24 cellular contexts compared by ENCODE assay signal in genomic region chr18:61653823-61654551, GRCh38.
A peak's percentile ranks its signal among the peaks of the same experiment; 100 is the strongest.
DNase-seq lines count a peak whose midpoint lies in the region; ATAC-seq, FAIRE-seq and TF ChIP-seq lines count a peak whose summit lies in the region.
"Had no signal": no experiment of that assay in that cellular context is flagged by ENCODE, and none has a peak within 500 bp of the region (broad histone marks: within the 10 kb centered on the region; RNA-seq: fewer than 3 reads in every experiment).

No MANE protein-coding gene starts in this region.

- no peaks in the 10 kb centered on the region for H3K27me3 ChIP-seq in liver (ENCODE audit: control insufficient read depth in 4 of 4, insufficient read depth in 4 of 4, low read length in 3 of 4)
- no peaks in the 10 kb centered on the region for H3K27me3 ChIP-seq in HepG2 (ENCODE audit: control insufficient read depth in 1 of 2, insufficient read depth in 2 of 2, low read length in 2 of 2)
- no peaks in the 10 kb centered on the region for H3K27me3 ChIP-seq in H1 (replicated peaks in 1 of 4; ENCODE audit: control insufficient read depth in 3 of 4, extremely low read depth in 1 of 4, insufficient read depth in 3 of 4, low read length in 3 of 4)
- no peaks in the 10 kb centered on the region for H3K27me3 ChIP-seq in mesendoderm (ENCODE audit: insufficient read depth, low read length, poor library complexity)
- H3K27me3 ChIP-seq in suprapubic skin = no peaks in the 10 kb centered on the region
- H3K27me3 ChIP-seq: SJSA1 had no signal

- no peak for TF ChIP-seq EP300 in HepG2 (IDR thresholded peaks at IDR 0.05; ENCODE audit: low read depth in 2 of 2, low read length in 2 of 2)
- TF ChIP-seq EP300 in HepG2 (CRISPR knock-in tag; IDR thresholded peaks at IDR 0.05; ENCODE audit: borderline replicate concordance) = no peak
- no peak for TF ChIP-seq EP300 in H1 (IDR thresholded peaks at IDR 0.05; ENCODE audit: borderline replicate concordance in 1 of 2, low read depth in 2 of 2, low read length in 2 of 2)
- no peak for TF ChIP-seq EP300 in suprapubic skin (IDR thresholded peaks at IDR 0.05)

- no peak overlapping the region for H2BK15ac ChIP-seq in H1 (ENCODE audit: low read length)
- H2BK15ac ChIP-seq in mesendoderm (replicated peaks; ENCODE audit: low read depth) = no peak overlapping the region

- H2BK120ac ChIP-seq in H1 (replicated peaks; ENCODE audit: low read depth, low read length) = no peak overlapping the region
- H2BK120ac ChIP-seq in mesendoderm (ENCODE audit: low read depth, low read length) = no peak overlapping the region

- H4K91ac ChIP-seq in H1 (replicated peaks; ENCODE audit: insufficient read length, low read length) = no peak overlapping the region

- H4K20me1 ChIP-seq in HepG2 (ENCODE audit: insufficient read depth, low read length) (no peaks in the 10 kb centered on the region), H1 (replicated peaks in 1 of 2; ENCODE audit: control insufficient read depth in 1 of 2, insufficient read depth in 2 of 2, low read length in 2 of 2) (no peaks in the 10 kb centered on the region)

- no peaks in the 10 kb centered on the region for H3K4me1 Mint-ChIP-seq in activated CD4-positive, alpha-beta memory T cell treated with anti-CD3 and anti-CD28 coated beads, Interleukin-2, amount 10 ng/mL, durations not matched to agents 7 days and 5 days
- H3K4me1 Mint-ChIP-seq: CD8-positive, alpha-beta memory T cell had no signal

- ATAC-seq in HepG2 = no peak
- ATAC-seq: Right ventricle myocardium inferior had no signal

- H2AK5ac ChIP-seq in H1 (ENCODE audit: low read depth, low read length) (no peak overlapping the region), mesendoderm (ENCODE audit: low read length) (no peak overlapping the region)

- H3K18ac ChIP-seq in H1 (ENCODE audit: extremely low read depth, low read length) = peak overlapping the region; percentile 5; the same call in 1 of the 2 replicates
- H3K18ac ChIP-seq in mesendoderm (ENCODE audit: low read length) = peak overlapping the region; percentile 76

- H3K56ac ChIP-seq in H1 (replicated peaks; ENCODE audit: insufficient read length, low read depth, low read length) (no peak overlapping the region), mesendoderm (ENCODE audit: low read length) (no peak overlapping the region)

- no peak overlapping the region for H3K4ac ChIP-seq in H1 (replicated peaks; ENCODE audit: insufficient read length, low read depth, low read length)
- peak overlapping the region; percentile 26 for H3K4ac ChIP-seq in mesendoderm (ENCODE audit: low read depth, low read length)

- TF ChIP-seq RAD21 in liver (IDR thresholded peaks at IDR 0.05) = no peak
- TF ChIP-seq RAD21 in HepG2 (CRISPR knock-in tag; IDR thresholded peaks at IDR 0.05) = no peak
- no peak for TF ChIP-seq RAD21 in H1 (IDR thresholded peaks at IDR 0.05 in 1 of 2, conservative IDR thresholded peaks at IDR 0.05 in 1 of 2; ENCODE audit: low read depth in 2 of 2, low read length in 2 of 2)

- BruUV-seq in HepG2 (replicated peaks; lab: Mats Ljungman, UMichigan) = no TSS peak

- no peak for TF ChIP-seq POLR2A in HepG2 (IDR thresholded peaks at IDR 0.05; ENCODE audit: insufficient read depth in 1 of 2, low read depth in 2 of 2, low read length in 2 of 2)
- TF ChIP-seq POLR2A in H1 (IDR thresholded peaks at IDR 0.05; ENCODE audit: control extremely low read depth in 1 of 2, low read depth in 2 of 2, low read length in 2 of 2) = no peak
- TF ChIP-seq POLR2A in suprapubic skin (IDR thresholded peaks at IDR 0.05) = no peak

- H3K36me3 Mint-ChIP-seq in activated CD4-positive, alpha-beta memory T cell treated with anti-CD3 and anti-CD28 coated beads, Interleukin-2, amount 10 ng/mL, durations not matched to agents 7 days and 5 days (ENCODE audit: low read depth) = no peaks in the 10 kb centered on the region
- H3K36me3 Mint-ChIP-seq: CD8-positive, alpha-beta memory T cell had no signal

- no peak overlapping the region for H2BK12ac ChIP-seq in H1 (ENCODE audit: low read depth, low read length)

- H3K27ac ChIP-seq in liver (ENCODE audit: low read depth in 1 of 2, low read length in 2 of 2) (peak overlapping the region in 1 of 2 donors; percentile 58), HepG2 (ENCODE audit: extremely low read length, insufficient read depth, low read length) (no peak overlapping the region), H1 (ENCODE audit: low read depth, low read length) (no peak overlapping the region), mesendoderm (ENCODE audit: low read depth, low read length) (peak overlapping the region; percentile 38), suprapubic skin (peak overlapping the region; percentile 6)
- H3K27ac ChIP-seq: C4-2B, SJSA1 had no signal

- H3K23ac ChIP-seq in H1 (ENCODE audit: insufficient read length) (no peak overlapping the region), mesendoderm (ENCODE audit: low read length) (no peak overlapping the region)

- no peak overlapping the region for H3K4me3 Mint-ChIP-seq in activated CD4-positive, alpha-beta memory T cell treated with anti-CD3 and anti-CD28 coated beads, Interleukin-2, amount 10 ng/mL, durations not matched to agents 7 days and 5 days
- H3K4me3 Mint-ChIP-seq: CD8-positive, alpha-beta memory T cell; HFFc6 had no signal

- TF ChIP-seq CTCF in liver (IDR thresholded peaks at IDR 0.05; ENCODE audit: low read depth, low read length, missing input control) (no peak), HepG2 (CRISPR knock-in tag; IDR thresholded peaks at IDR 0.05) (no peak), H1 (IDR thresholded peaks at IDR 0.05; ENCODE audit: control extremely low read depth in 1 of 3, insufficient read depth in 1 of 3, low read depth in 1 of 3, low read length in 3 of 3) (no peak), suprapubic skin (IDR thresholded peaks at IDR 0.05) (no peak)

- H2BK5ac ChIP-seq in H1 (ENCODE audit: low read depth, low read length) (no peak overlapping the region), mesendoderm (ENCODE audit: low read length) (peak overlapping the region; percentile 73)

- CTCF ChIA-PET in HepG2 (lab: Yijun Ruan, JAX; ENCODE audit: low intra/inter-chr PET ratio, low total read pairs) = no interaction called here
- CTCF ChIA-PET in H1 (lab: Charles Lee; ENCODE audit: partially characterized antibody) = interaction anchor here (1.2 to 1.5 kb wide), 2 partner anchors 11 to 16 kb away, joined by 3 to 4 read pairs; no protein-coding TSS in a partner anchor
- CTCF ChIA-PET in activated CD4-positive, alpha-beta memory T cell treated with anti-CD3 and anti-CD28 coated beads, Interleukin-2, amount 10 ng/mL, durations not matched to agents 7 days and 5 days (lab: Charles Lee) = no interaction called here

- H3K36me3 ChIP-seq in liver (ENCODE audit: control insufficient read depth in 4 of 4, insufficient read depth in 3 of 4, low read depth in 1 of 4, low read length in 3 of 4) (no peaks in the 10 kb centered on the region), HepG2 (replicated peaks in 1 of 2; ENCODE audit: control insufficient read depth in 1 of 2, insufficient read depth in 2 of 2, low read length in 2 of 2) (no peaks in the 10 kb centered on the region), H1 (ENCODE audit: control insufficient read depth in 2 of 4, insufficient read depth in 4 of 4, low read length in 3 of 4) (no peaks in the 10 kb centered on the region), mesendoderm (ENCODE audit: control insufficient read depth, insufficient read depth, low read length) (no peaks in the 10 kb centered on the region), suprapubic skin (no peaks in the 10 kb centered on the region)
- H3K36me3 ChIP-seq: SJSA1 had no signal

- in situ Hi-C loops in HepG2 (cut with HindIII; ENCODE audit: extremely low pct_ligation_motif_present, low pct_unique_long_range_greater_than_20kb) = no loop called here

- H2AFZ ChIP-seq in HepG2 (ENCODE audit: low read length) = no peak overlapping the region
- H2AFZ ChIP-seq in H1 (ENCODE audit: low read length) = no peak overlapping the region

- DNase-seq in HepG2 (ENCODE audit: low spot score) (no peak), H1 (ENCODE audit: low read depth in 1 of 2, low spot score in 2 of 2) (no peak), mesendoderm (peak; percentile 91), suprapubic skin (ENCODE audit: low spot score in 2 of 2) (no peak), OCI-M2 (lab: John Stamatoyannopoulos, UW; ENCODE audit: unreplicated experiment) (no peak), SW480 (ENCODE audit: low spot score) (no peak)
- no peak for DNase-seq in activated CD4-positive, alpha-beta memory T cell treated with anti-CD3 and anti-CD28 coated beads, Interleukin-2, amount 10 ng/mL, durations not matched to agents 7 days and 5 days
- DNase-seq: AML-193; CD8-positive, alpha-beta memory T cell; H7; HFFc6; KG1; NCI-H1092 treated with DMSO at 0.1 percent for 48 hours; NCI-H146; NCI-H2029; NCI-H524 treated with DMSO at 0.1 percent for 48 hours; NCI-H82; OCI-M1 had no signal

- FAIRE-seq in HepG2 (lab: Jason Lieb, UNC) (no peak), H1 (lab: Jason Lieb, UNC) (no peak)
- FAIRE-seq: G401.6, GM12892 had no signal

- H3K79me2 ChIP-seq in HepG2 (ENCODE audit: insufficient read depth, low read length) (no peaks in the 10 kb centered on the region), H1 (ENCODE audit: control insufficient read depth in 1 of 2, insufficient read depth in 2 of 2, low read length in 2 of 2) (no peaks in the 10 kb centered on the region), mesendoderm (ENCODE audit: control insufficient read depth, insufficient read depth, low read length) (no peaks in the 10 kb centered on the region)

- POLR2A ChIA-PET in HepG2 (lab: Yijun Ruan, JAX) (no interaction called here), H1 (lab: Charles Lee; ENCODE audit: partially characterized antibody) (no interaction called here)
- POLR2A ChIA-PET in activated CD4-positive, alpha-beta memory T cell treated with anti-CD3 and anti-CD28 coated beads, Interleukin-2, amount 10 ng/mL, durations not matched to agents 7 days and 5 days (lab: Charles Lee) = no interaction called here

- peaks cover 2% of the 10 kb centered on the region for H3K9me3 Mint-ChIP-seq in activated CD4-positive, alpha-beta memory T cell treated with anti-CD3 and anti-CD28 coated beads, Interleukin-2, amount 10 ng/mL, durations not matched to agents 7 days and 5 days
- H3K9me3 Mint-ChIP-seq: HFFc6 had no signal

- H3K27me3 Mint-ChIP-seq in activated CD4-positive, alpha-beta memory T cell treated with anti-CD3 and anti-CD28 coated beads, Interleukin-2, amount 10 ng/mL, durations not matched to agents 7 days and 5 days = peaks cover 2% of the 10 kb centered on the region

- H3K4me3 ChIP-seq in liver (ENCODE audit: low read depth in 1 of 3, low read length in 3 of 3) = no peak overlapping the region
- H3K4me3 ChIP-seq in HepG2 (replicated peaks in 1 of 3; ENCODE audit: insufficient read depth in 1 of 3, low read depth in 2 of 3, low read length in 3 of 3) = no peak overlapping the region
- no peak overlapping the region for H3K4me3 ChIP-seq in H1 (ENCODE audit: extremely low read depth in 1 of 4, insufficient read depth in 2 of 4, low read depth in 3 of 4, low read length in 4 of 4)
- H3K4me3 ChIP-seq in mesendoderm (ENCODE audit: low read length) = no peak overlapping the region
- peak overlapping the region; percentile 7 for H3K4me3 ChIP-seq in suprapubic skin
- H3K4me3 ChIP-seq: SJSA1 had no signal

- H3K14ac ChIP-seq in H1 (ENCODE audit: insufficient read length) = no peak overlapping the region

- H4K8ac ChIP-seq in H1 (ENCODE audit: extremely low read depth, insufficient read depth, low read length) (no peak overlapping the region), mesendoderm (ENCODE audit: low read depth, low read length) (no peak overlapping the region)

- no peak overlapping the region for H3K27ac Mint-ChIP-seq in activated CD4-positive, alpha-beta memory T cell treated with anti-CD3 and anti-CD28 coated beads, Interleukin-2, amount 10 ng/mL, durations not matched to agents 7 days and 5 days
- H3K27ac Mint-ChIP-seq: CD8-positive, alpha-beta memory T cell; HFFc6 had no signal

- intact Hi-C loops in HepG2 (cut with micrococcal nuclease; ENCODE audit: unreplicated experiment) = no loop called here

- no peaks in the 10 kb centered on the region for H3K79me1 ChIP-seq in H1 (ENCODE audit: low read depth, low read length)
- no peaks in the 10 kb centered on the region for H3K79me1 ChIP-seq in mesendoderm (ENCODE audit: low read length)

- H4K5ac ChIP-seq in H1 (ENCODE audit: insufficient read length, low read depth, low read length) (no peak overlapping the region), mesendoderm (ENCODE audit: low read length) (no peak overlapping the region)

- peaks cover 0 to 10% (median 4%) of the 10 kb centered on the region in 4 donors for H3K4me1 ChIP-seq in liver (ENCODE audit: control insufficient read depth in 4 of 4, insufficient read depth in 4 of 4, low read length in 3 of 4)
- no peaks in the 10 kb centered on the region; the same call in 1 of the 2 replicates for H3K4me1 ChIP-seq in HepG2 (ENCODE audit: insufficient read depth, low read length)
- H3K4me1 ChIP-seq in H1 (replicated peaks in 1 of 4; ENCODE audit: control insufficient read depth in 3 of 4, insufficient read depth in 4 of 4, low read length in 3 of 4) = peaks cover 0 to 5% (median under 1%) of the 10 kb centered on the region in 4 experiments; a peak in 2 of 7 replicates
- peaks cover 5% of the 10 kb centered on the region for H3K4me1 ChIP-seq in mesendoderm (ENCODE audit: control insufficient read depth, low read depth, low read length)
- H3K4me1 ChIP-seq in suprapubic skin = no peaks in the 10 kb centered on the region
- H3K4me1 ChIP-seq: SJSA1 had no signal

- H3K23me2 ChIP-seq in H1 (ENCODE audit: low read depth, low read length) = no peaks in the 10 kb centered on the region; the same call in 1 of the 2 replicates

- H2BK20ac ChIP-seq in H1 (ENCODE audit: low read length) = peak overlapping the region; percentile 63; the same call in 1 of the 2 replicates

- H3K9me3 ChIP-seq in liver (ENCODE audit: control insufficient read depth in 4 of 4, low read length in 3 of 4) = no peaks in the 10 kb centered on the region
- H3K9me3 ChIP-seq in HepG2 (ENCODE audit: low read length) = no peaks in the 10 kb centered on the region
- H3K9me3 ChIP-seq in H1 (ENCODE audit: insufficient read depth in 2 of 2, low read depth in 1 of 2, low read length in 1 of 2) = no peaks in the 10 kb centered on the region
- no peaks in the 10 kb centered on the region for H3K9me3 ChIP-seq in suprapubic skin
- H3K9me3 ChIP-seq: SJSA1 had no signal

- H3K9ac ChIP-seq in liver (ENCODE audit: low read depth in 1 of 2, low read length in 2 of 2) (peak overlapping the region in 1 of 2 donors; percentile 69), HepG2 (ENCODE audit: insufficient read depth, low read depth, low read length) (no peak overlapping the region), H1 (replicated peaks in 1 of 4; ENCODE audit: extremely low read depth in 1 of 4, low read depth in 3 of 4, low read length in 3 of 4) (no peak overlapping the region), mesendoderm (ENCODE audit: low read length) (no peak overlapping the region)

- 82% methylated on average over 4 of the region's 4 CpGs for WGBS in liver
- WGBS in HepG2 (ENCODE audit: low lambda C conversion rate) = 29% methylated on average over 4 of the region's 4 CpGs
- 83% methylated on average over 4 of the region's 4 CpGs; no CpG with 5 or more reads in 1 of the 2 experiments for WGBS in H1 (ENCODE audit: extremely low coverage in 1 of 2, insufficient coverage in 1 of 2, insufficient read length in 1 of 2, insufficient replicate concordance in 2 of 2, low coverage in 1 of 2, low lambda C conversion rate in 2 of 2, missing lambda C conversion rate in 1 of 2), 2 experiments
- no CpG with 5 or more reads among the region's 4 CpGs for WGBS in mesendoderm (ENCODE audit: extremely low coverage, insufficient coverage, low lambda C conversion rate)
- WGBS in suprapubic skin = 67% methylated on average over 4 of the region's 4 CpGs

- H3K4me2 ChIP-seq in HepG2 (ENCODE audit: low read depth, low read length) (no peak overlapping the region), H1 (ENCODE audit: insufficient read depth in 1 of 2, low read depth in 2 of 2, low read length in 2 of 2) (no peak overlapping the region), mesendoderm (ENCODE audit: low read length) (no peak overlapping the region)

Comparison
In these comparisons a context has a peak if more than half of its experiments do, and no peak if none do; other contexts are left out.
1. H3K27ac ChIP-seq: peak in mesendoderm (single experiment) and suprapubic skin (single experiment); none in HepG2 (single experiment) and H1 (single experiment).